ENCODE assay signal across 11 cellular contexts in the genomic region with DNA sequence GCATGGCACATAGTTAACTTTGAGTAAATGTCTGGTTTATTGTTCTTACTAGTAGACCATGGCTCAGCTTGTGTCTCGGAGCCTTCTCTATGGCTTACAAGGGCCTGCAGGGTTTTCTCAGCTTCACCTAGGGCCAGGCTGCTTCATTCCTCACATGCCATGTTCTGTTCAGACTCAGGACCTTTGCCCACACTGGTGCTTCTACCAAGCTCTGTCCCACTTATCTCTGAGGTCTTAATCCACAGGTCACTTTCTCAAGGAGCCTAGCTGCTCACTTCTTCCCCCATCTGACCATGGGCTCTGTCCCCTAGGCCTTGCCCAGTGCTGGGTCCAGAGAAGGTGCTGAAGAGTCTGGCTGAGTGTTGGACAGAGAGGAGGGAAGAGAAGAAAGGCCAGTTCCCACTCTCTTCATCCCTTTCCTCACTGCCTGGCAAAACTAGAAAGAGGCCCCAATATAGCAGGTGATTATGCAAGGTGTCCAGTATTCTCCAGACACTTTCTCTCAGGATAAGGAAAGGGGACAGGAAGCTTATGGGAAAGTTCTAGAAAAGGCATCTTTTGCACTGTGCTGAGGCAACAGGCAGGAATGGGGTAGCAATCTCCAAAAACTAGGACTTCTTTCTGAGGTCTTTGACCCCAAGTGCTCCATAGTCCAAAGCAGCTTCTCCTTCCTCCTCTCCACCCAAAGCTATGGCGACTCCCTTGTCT. TPM values are rescaled to one million over a fixed set of nuclear protein-coding genes. Genes with fewer than 3 reads are reported as not detected.
A peak's percentile ranks its signal among the peaks of the same experiment; 100 is the strongest.
DNase-seq lines count a peak whose midpoint lies in the region; ATAC-seq lines count a peak whose summit lies in the region.
"Had no signal": no experiment of that assay in that cellular context is flagged by ENCODE, and none has a peak within 500 bp of the region (broad histone marks: within the 10 kb centered on the region; RNA-seq: fewer than 3 reads in every experiment).

No MANE protein-coding gene starts in this region.

- peak overlapping the region; percentile 18 for H3K9ac ChIP-seq in iPS-15b (ENCODE audit: low read depth, low read length)

- H3K27me3 ChIP-seq in iPS-15b (ENCODE audit: control insufficient read depth, insufficient read depth, low read length) = no peaks in the 10 kb centered on the region
- H3K27me3 ChIP-seq: Peyer's patch had no signal

- POLR2A ChIA-PET in activated CD4-positive, alpha-beta memory T cell treated with anti-CD3 and anti-CD28 coated beads, Interleukin-2, amount 10 ng/mL, durations not matched to agents 7 days and 5 days (lab: Charles Lee) = interaction anchor here (0.8 to 10.1 kb wide), 6 partner anchors 13 to 105 kb away, joined by 3 to 206 read pairs (median 6); a partner anchor contains a TSS

- H3K4me1 Mint-ChIP-seq in activated CD8-positive, alpha-beta memory T cell treated with anti-CD3 and anti-CD28 coated beads, Interleukin-2, amount 10 ng/mL, durations not matched to agents 7 days and 5 days = peaks cover 89% of the 10 kb centered on the region
- H3K4me1 Mint-ChIP-seq in activated CD4-positive, alpha-beta memory T cell treated with anti-CD3 and anti-CD28 coated beads, Interleukin-2, amount 10 ng/mL, durations not matched to agents 7 days and 5 days = peaks cover 92% of the 10 kb centered on the region
- H3K4me1 Mint-ChIP-seq in stimulated activated naive CD8-positive, alpha-beta T cell treated with anti-CD3 and anti-CD28 coated beads, Interleukin-15, amount 100 ng/mL, for 72 hours = peaks cover 100% of the 10 kb centered on the region

- ATAC-seq in activated CD8-positive, alpha-beta memory T cell treated with anti-CD3 and anti-CD28 coated beads, Interleukin-2, amount 10 ng/mL, durations not matched to agents 7 days and 5 days = no peak
- no peak for ATAC-seq in stimulated activated naive CD8-positive, alpha-beta T cell treated with anti-CD3 and anti-CD28 coated beads, Interleukin-15, amount 100 ng/mL, for 72 hours
- ATAC-seq: left colon had no signal

- CTCF ChIA-PET in activated CD8-positive, alpha-beta memory T cell treated with anti-CD3 and anti-CD28 coated beads, Interleukin-2, amount 10 ng/mL, durations not matched to agents 7 days and 5 days (lab: Charles Lee) = interaction anchor here (2.3 to 8.1 kb wide), 3 partner anchors 17 to 45 kb away, joined by 7 to 94 read pairs (median 93); a partner anchor contains a TSS
- CTCF ChIA-PET in activated CD4-positive, alpha-beta memory T cell treated with anti-CD3 and anti-CD28 coated beads, Interleukin-2, amount 10 ng/mL, durations not matched to agents 7 days and 5 days (lab: Charles Lee) = interaction anchor here (2.8 to 5.3 kb wide), 5 partner anchors 7 to 45 kb away, joined by 17 to 109 read pairs (median 23); a partner anchor contains a TSS

- H3K4me1 ChIP-seq in iPS-15b (ENCODE audit: control insufficient read depth, insufficient read depth, low read length) = peaks cover 4% of the 10 kb centered on the region

- H3K27me3 Mint-ChIP-seq in activated CD8-positive, alpha-beta memory T cell treated with anti-CD3 and anti-CD28 coated beads, Interleukin-2, amount 10 ng/mL, durations not matched to agents 7 days and 5 days = no peaks in the 10 kb centered on the region
- no peaks in the 10 kb centered on the region for H3K27me3 Mint-ChIP-seq in activated CD4-positive, alpha-beta memory T cell treated with anti-CD3 and anti-CD28 coated beads, Interleukin-2, amount 10 ng/mL, durations not matched to agents 7 days and 5 days
- H3K27me3 Mint-ChIP-seq in stimulated activated naive CD8-positive, alpha-beta T cell treated with anti-CD3 and anti-CD28 coated beads, Interleukin-15, amount 100 ng/mL, for 72 hours = no peaks in the 10 kb centered on the region

- H3K4me3 ChIP-seq in iPS-15b (ENCODE audit: low read depth, low read length) = no peak overlapping the region
- H3K4me3 ChIP-seq: Peyer's patch had no signal

- DNase-seq in activated CD8-positive, alpha-beta memory T cell treated with anti-CD3 and anti-CD28 coated beads, Interleukin-2, amount 10 ng/mL, durations not matched to agents 7 days and 5 days = no peak
- no peak for DNase-seq in activated CD8-positive, alpha-beta memory T cell treated with anti-CD3 and anti-CD28 coated beads, Interleukin-2, amount 50 U/mL, for 48 hours
- DNase-seq in activated CD4-positive, alpha-beta memory T cell treated with anti-CD3 and anti-CD28 coated beads, Interleukin-2, amount 10 ng/mL, durations not matched to agents 7 days and 5 days = no peak
- no peak for DNase-seq in stimulated activated naive CD8-positive, alpha-beta T cell treated with anti-CD3 and anti-CD28 coated beads, Interleukin-15, amount 100 ng/mL, for 72 hours
- DNase-seq in activated CD8-positive, alpha-beta memory T cell treated with anti-CD3 and anti-CD28 coated beads, Interleukin-2, amount 50 U/mL, for 4 hours = no peak
- no peak for DNase-seq in NCI-H2107 treated with DMSO at 0.1 percent for 48 hours (lab: John Stamatoyannopoulos, UW; ENCODE audit: unreplicated experiment)
- DNase-seq in stimulated activated CD4-positive, alpha-beta T cell treated with anti-CD3 and anti-CD28 coated beads, Interleukin-2, amount 100 ng/mL, for 48 hours = no peak
- DNase-seq: left colon, NCI-H1105 treated with DMSO at 0.1 percent for 48 hours, Peyer's patch had no signal

- no peaks in the 10 kb centered on the region for H3K9me3 ChIP-seq in iPS-15b (ENCODE audit: control insufficient read depth, insufficient read depth, low read length)
- H3K9me3 ChIP-seq: Peyer's patch had no signal

- no peak overlapping the region for H3K4me3 Mint-ChIP-seq in activated CD8-positive, alpha-beta memory T cell treated with anti-CD3 and anti-CD28 coated beads, Interleukin-2, amount 10 ng/mL, durations not matched to agents 7 days and 5 days
- H3K4me3 Mint-ChIP-seq in activated CD4-positive, alpha-beta memory T cell treated with anti-CD3 and anti-CD28 coated beads, Interleukin-2, amount 10 ng/mL, durations not matched to agents 7 days and 5 days = no peak overlapping the region
- peak overlapping the region; percentile 89 to 94 for H3K4me3 Mint-ChIP-seq in stimulated activated naive CD8-positive, alpha-beta T cell treated with anti-CD3 and anti-CD28 coated beads, Interleukin-15, amount 100 ng/mL, for 72 hours

- H3K9me3 Mint-ChIP-seq in activated CD8-positive, alpha-beta memory T cell treated with anti-CD3 and anti-CD28 coated beads, Interleukin-2, amount 10 ng/mL, durations not matched to agents 7 days and 5 days (ENCODE audit: low read depth) = no peaks in the 10 kb centered on the region
- no peaks in the 10 kb centered on the region for H3K9me3 Mint-ChIP-seq in activated CD4-positive, alpha-beta memory T cell treated with anti-CD3 and anti-CD28 coated beads, Interleukin-2, amount 10 ng/mL, durations not matched to agents 7 days and 5 days
- H3K9me3 Mint-ChIP-seq in stimulated activated naive CD8-positive, alpha-beta T cell treated with anti-CD3 and anti-CD28 coated beads, Interleukin-15, amount 100 ng/mL, for 72 hours = no peaks in the 10 kb centered on the region

- H3K36me3 ChIP-seq in iPS-15b (ENCODE audit: control insufficient read depth, insufficient read depth, low read length) = peaks cover 7% of the 10 kb centered on the region

- H3K36me3 Mint-ChIP-seq in activated CD8-positive, alpha-beta memory T cell treated with anti-CD3 and anti-CD28 coated beads, Interleukin-2, amount 10 ng/mL, durations not matched to agents 7 days and 5 days = peaks cover 51% of the 10 kb centered on the region
- H3K36me3 Mint-ChIP-seq in activated CD4-positive, alpha-beta memory T cell treated with anti-CD3 and anti-CD28 coated beads, Interleukin-2, amount 10 ng/mL, durations not matched to agents 7 days and 5 days (ENCODE audit: low read depth) = peaks cover 62% of the 10 kb centered on the region

- H3K27ac Mint-ChIP-seq in activated CD8-positive, alpha-beta memory T cell treated with anti-CD3 and anti-CD28 coated beads, Interleukin-2, amount 10 ng/mL, durations not matched to agents 7 days and 5 days = peak overlapping the region; percentile 78
- H3K27ac Mint-ChIP-seq in activated CD4-positive, alpha-beta memory T cell treated with anti-CD3 and anti-CD28 coated beads, Interleukin-2, amount 10 ng/mL, durations not matched to agents 7 days and 5 days = peak overlapping the region; percentile 93
- H3K27ac Mint-ChIP-seq in stimulated activated naive CD8-positive, alpha-beta T cell treated with anti-CD3 and anti-CD28 coated beads, Interleukin-15, amount 100 ng/mL, for 72 hours = peak overlapping the region; percentile 35 to 90

RNA-seq across cellular contexts. Expression of a gene that starts 40.0 kb away (rescaled TPM):
- total RNA-seq in activated CD8-positive, alpha-beta memory T cell treated with anti-CD3 and anti-CD28 coated beads, Interleukin-2, amount 10 ng/mL, durations not matched to agents 7 days and 5 days = not detected
- total RNA-seq in activated CD4-positive, alpha-beta memory T cell treated with anti-CD3 and anti-CD28 coated beads, Interleukin-2, amount 10 ng/mL, durations not matched to agents 7 days and 5 days = not detected

RNA-seq across cellular contexts. Expression of a gene that starts 45.0 kb away (rescaled TPM):
- total RNA-seq in activated CD8-positive, alpha-beta memory T cell treated with anti-CD3 and anti-CD28 coated beads, Interleukin-2, amount 10 ng/mL, durations not matched to agents 7 days and 5 days = 100 to 1,000 TPM in 1 of 2 experiments, 10 to 100 TPM in 1; 69.8 to 121 TPM
- 10 to 100 TPM; 67.7 to 72.5 TPM for total RNA-seq in activated CD4-positive, alpha-beta memory T cell treated with anti-CD3 and anti-CD28 coated beads, Interleukin-2, amount 10 ng/mL, durations not matched to agents 7 days and 5 days

Comparison
In these comparisons a context has a peak if more than half of its experiments do, and no peak if none do; other contexts are left out.
1. H3K4me3 Mint-ChIP-seq: peak in stimulated activated naive CD8-positive, alpha-beta T cell treated with anti-CD3 and anti-CD28 coated beads, Interleukin-15, amount 100 ng/mL, for 72 hours (2 of 2); none in activated CD8-positive, alpha-beta memory T cell treated with anti-CD3 and anti-CD28 coated beads, Interleukin-2, amount 10 ng/mL, durations not matched to agents 7 days and 5 days (single experiment) and activated CD4-positive, alpha-beta memory T cell treated with anti-CD3 and anti-CD28 coated beads, Interleukin-2, amount 10 ng/mL, durations not matched to agents 7 days and 5 days (single experiment).
2. Peak in every context shown above with its lines, with median percentiles within 50 percentile points of each other: H3K27ac Mint-ChIP-seq.